Comparison of ENCODE assay signal across 3 cellular contexts in genomic region chr19:53896682-53897081, GRCh38.
A peak's percentile ranks its signal among the peaks of the same experiment; 100 is the strongest.
TF ChIP-seq lines count a peak whose summit lies in the region.

No MANE protein-coding gene starts in this region.

TF ChIP-seq in A549, 52 proteins besides CTCF, POLR2A, EP300 and RAD21 (continued from another document):
- peak; percentile 80 for TF ChIP-seq REST (IDR thresholded peaks at IDR 0.05)

TF ChIP-seq in HEK293, 187 proteins besides CTCF, POLR2A, EP300 and RAD21 (continued from another document):
- no peak for TF ChIP-seq SP3 (tag by site-specific recombination; IDR thresholded peaks at IDR 0.05)
- 0 out of 2 replicates have a peak, but pooled peaks have one; percentile 33 for TF ChIP-seq ZNF341 (tag by site-specific recombination; IDR thresholded peaks at IDR 0.05; ENCODE audit: low read depth)

TF ChIP-seq in WTC11, 78 proteins besides CTCF, POLR2A, EP300 and RAD21 (continued from another document):
- TF ChIP-seq E2F5 (CRISPR knock-in tag; IDR thresholded peaks at IDR 0.05) = no peak
- TF ChIP-seq CBFB (CRISPR knock-in tag; IDR thresholded peaks at IDR 0.05; ENCODE audit: low read depth) = no peak
- no peak for TF ChIP-seq TEAD4 (CRISPR knock-in tag; IDR thresholded peaks at IDR 0.05)
- no peak for TF ChIP-seq FOXJ3 (CRISPR knock-in tag; IDR thresholded peaks at IDR 0.05; ENCODE audit: borderline replicate concordance)
- no peak for TF ChIP-seq ZNF416 (CRISPR knock-in tag; IDR thresholded peaks at IDR 0.05)
- TF ChIP-seq GABPB1 (CRISPR knock-in tag; IDR thresholded peaks at IDR 0.05) = no peak
- no peak for TF ChIP-seq EMX1 (CRISPR knock-in tag; IDR thresholded peaks at IDR 0.05)
- TF ChIP-seq ZNF423 (CRISPR knock-in tag; IDR thresholded peaks at IDR 0.05) = no peak
- TF ChIP-seq ATF1 (CRISPR knock-in tag; IDR thresholded peaks at IDR 0.05) = no peak
- no peak for TF ChIP-seq AR (CRISPR knock-in tag; IDR thresholded peaks at IDR 0.05)
- no peak for TF ChIP-seq IRF1 (CRISPR knock-in tag; IDR thresholded peaks at IDR 0.05)
- TF ChIP-seq ZNF317 (CRISPR knock-in tag; IDR thresholded peaks at IDR 0.05; ENCODE audit: borderline replicate concordance, low read depth) = no peak
